Comparison of ENCODE assay signal across 1 cellular context in genomic region chr6:43910638-43911353, GRCh38.
A peak's percentile ranks its signal among the peaks of the same experiment; 100 is the strongest.
TF ChIP-seq lines count a peak whose summit lies in the region.

No MANE protein-coding gene starts in this region.

TF ChIP-seq in K562, 482 proteins besides CTCF, POLR2A, EP300 and RAD21 (continued from another document and continues in another):
- TF ChIP-seq, protein P1, sequence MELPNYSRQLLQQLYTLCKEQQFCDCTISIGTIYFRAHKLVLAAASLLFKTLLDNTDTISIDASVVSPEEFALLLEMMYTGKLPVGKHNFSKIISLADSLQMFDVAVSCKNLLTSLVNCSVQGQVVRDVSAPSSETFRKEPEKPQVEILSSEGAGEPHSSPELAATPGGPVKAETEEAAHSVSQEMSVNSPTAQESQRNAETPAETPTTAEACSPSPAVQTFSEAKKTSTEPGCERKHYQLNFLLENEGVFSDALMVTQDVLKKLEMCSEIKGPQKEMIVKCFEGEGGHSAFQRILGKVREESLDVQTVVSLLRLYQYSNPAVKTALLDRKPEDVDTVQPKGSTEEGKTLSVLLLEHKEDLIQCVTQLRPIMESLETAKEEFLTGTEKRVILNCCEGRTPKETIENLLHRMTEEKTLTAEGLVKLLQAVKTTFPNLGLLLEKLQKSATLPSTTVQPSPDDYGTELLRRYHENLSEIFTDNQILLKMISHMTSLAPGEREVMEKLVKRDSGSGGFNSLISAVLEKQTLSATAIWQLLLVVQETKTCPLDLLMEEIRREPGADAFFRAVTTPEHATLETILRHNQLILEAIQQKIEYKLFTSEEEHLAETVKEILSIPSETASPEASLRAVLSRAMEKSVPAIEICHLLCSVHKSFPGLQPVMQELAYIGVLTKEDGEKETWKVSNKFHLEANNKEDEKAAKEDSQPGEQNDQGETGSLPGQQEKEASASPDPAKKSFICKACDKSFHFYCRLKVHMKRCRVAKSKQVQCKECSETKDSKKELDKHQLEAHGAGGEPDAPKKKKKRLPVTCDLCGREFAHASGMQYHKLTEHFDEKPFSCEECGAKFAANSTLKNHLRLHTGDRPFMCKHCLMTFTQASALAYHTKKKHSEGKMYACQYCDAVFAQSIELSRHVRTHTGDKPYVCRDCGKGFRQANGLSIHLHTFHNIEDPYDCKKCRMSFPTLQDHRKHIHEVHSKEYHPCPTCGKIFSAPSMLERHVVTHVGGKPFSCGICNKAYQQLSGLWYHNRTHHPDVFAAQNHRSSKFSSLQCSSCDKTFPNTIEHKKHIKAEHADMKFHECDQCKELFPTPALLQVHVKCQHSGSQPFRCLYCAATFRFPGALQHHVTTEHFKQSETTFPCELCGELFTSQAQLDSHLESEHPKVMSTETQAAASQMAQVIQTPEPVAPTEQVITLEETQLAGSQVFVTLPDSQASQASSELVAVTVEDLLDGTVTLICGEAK (IDR thresholded peaks at IDR 0.05) = 0 out of 2 replicates have a peak, but pooled peaks have one; percentile 41
- TF ChIP-seq, protein P1 (CRISPR knock-in tag; IDR thresholded peaks at IDR 0.05) = no peak
- TF ChIP-seq XRCC3 (IDR thresholded peaks at IDR 0.05) = no peak
- TF ChIP-seq DPF2 (IDR thresholded peaks at IDR 0.05) = peak; percentile 71; the same call in 1 of the 2 replicates
- peak; percentile 98; the same call in 1 of the 2 replicates for TF ChIP-seq POLR2AphosphoS2 (IDR thresholded peaks at IDR 0.05; ENCODE audit: low read length)
- TF ChIP-seq, protein P2, sequence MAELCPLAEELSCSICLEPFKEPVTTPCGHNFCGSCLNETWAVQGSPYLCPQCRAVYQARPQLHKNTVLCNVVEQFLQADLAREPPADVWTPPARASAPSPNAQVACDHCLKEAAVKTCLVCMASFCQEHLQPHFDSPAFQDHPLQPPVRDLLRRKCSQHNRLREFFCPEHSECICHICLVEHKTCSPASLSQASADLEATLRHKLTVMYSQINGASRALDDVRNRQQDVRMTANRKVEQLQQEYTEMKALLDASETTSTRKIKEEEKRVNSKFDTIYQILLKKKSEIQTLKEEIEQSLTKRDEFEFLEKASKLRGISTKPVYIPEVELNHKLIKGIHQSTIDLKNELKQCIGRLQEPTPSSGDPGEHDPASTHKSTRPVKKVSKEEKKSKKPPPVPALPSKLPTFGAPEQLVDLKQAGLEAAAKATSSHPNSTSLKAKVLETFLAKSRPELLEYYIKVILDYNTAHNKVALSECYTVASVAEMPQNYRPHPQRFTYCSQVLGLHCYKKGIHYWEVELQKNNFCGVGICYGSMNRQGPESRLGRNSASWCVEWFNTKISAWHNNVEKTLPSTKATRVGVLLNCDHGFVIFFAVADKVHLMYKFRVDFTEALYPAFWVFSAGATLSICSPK (IDR thresholded peaks at IDR 0.05; ENCODE audit: borderline replicate concordance) = no peak
- TF ChIP-seq RFX1 (IDR thresholded peaks at IDR 0.05) = no peak
- TF ChIP-seq ZNF165 (CRISPR knock-in tag; IDR thresholded peaks at IDR 0.05; ENCODE audit: borderline replicate concordance) = no peak; the same call in 1 of the 2 replicates
- no peak for TF ChIP-seq BMI1 (IDR thresholded peaks at IDR 0.05; ENCODE audit: low read length)
- TF ChIP-seq SMARCC2 (IDR thresholded peaks at IDR 0.05; ENCODE audit: low read depth) = no peak
- no peak for TF ChIP-seq STAT5A (IDR thresholded peaks at IDR 0.05; ENCODE audit: borderline replicate concordance, low read length)
- peak; percentile 63; the same call in 1 of the 2 replicates for TF ChIP-seq LEF1 (IDR thresholded peaks at IDR 0.05)
- no peak for TF ChIP-seq CBFA2T3 (IDR thresholded peaks at IDR 0.05)
- peak; percentile 98 for TF ChIP-seq ATF7 (IDR thresholded peaks at IDR 0.05)
- TF ChIP-seq GATAD2B (IDR thresholded peaks at IDR 0.05; ENCODE audit: borderline replicate concordance) = no peak
- no peak for TF ChIP-seq U2AF2 (optimal IDR thresholded peaks at IDR 0.05; ENCODE audit: low read depth, low read length)
- TF ChIP-seq ZNF263 (CRISPR knock-in tag; IDR thresholded peaks at IDR 0.05; ENCODE audit: borderline replicate concordance) = no peak
- TF ChIP-seq, protein P3, sequence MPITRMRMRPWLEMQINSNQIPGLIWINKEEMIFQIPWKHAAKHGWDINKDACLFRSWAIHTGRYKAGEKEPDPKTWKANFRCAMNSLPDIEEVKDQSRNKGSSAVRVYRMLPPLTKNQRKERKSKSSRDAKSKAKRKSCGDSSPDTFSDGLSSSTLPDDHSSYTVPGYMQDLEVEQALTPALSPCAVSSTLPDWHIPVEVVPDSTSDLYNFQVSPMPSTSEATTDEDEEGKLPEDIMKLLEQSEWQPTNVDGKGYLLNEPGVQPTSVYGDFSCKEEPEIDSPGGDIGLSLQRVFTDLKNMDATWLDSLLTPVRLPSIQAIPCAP (CRISPR knock-in tag; IDR thresholded peaks at IDR 0.05; ENCODE audit: borderline replicate concordance) = no peak
- peak; percentile 95 for TF ChIP-seq BRD9 (IDR thresholded peaks at IDR 0.05; ENCODE audit: low read depth, partially characterized antibody)
- TF ChIP-seq, protein P4, sequence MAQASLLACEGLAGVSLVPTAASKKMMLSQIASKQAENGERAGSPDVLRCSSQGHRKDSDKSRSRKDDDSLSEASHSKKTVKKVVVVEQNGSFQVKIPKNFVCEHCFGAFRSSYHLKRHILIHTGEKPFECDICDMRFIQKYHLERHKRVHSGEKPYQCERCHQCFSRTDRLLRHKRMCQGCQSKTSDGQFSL (CRISPR knock-in tag; IDR thresholded peaks at IDR 0.05) = no peak
- TF ChIP-seq, protein P4 (tag; IDR thresholded peaks at IDR 0.05) = peak in 1 of 2 experiments; percentile 73; a peak in 2 of 4 replicates
- TF ChIP-seq TEAD4 (IDR thresholded peaks at IDR 0.05; ENCODE audit: low read length) = peak; percentile 25; the same call in 1 of the 2 replicates
- TF ChIP-seq TEAD4 (CRISPR knock-in tag; IDR thresholded peaks at IDR 0.05; ENCODE audit: borderline replicate concordance) = no peak
- TF ChIP-seq, protein P5, sequence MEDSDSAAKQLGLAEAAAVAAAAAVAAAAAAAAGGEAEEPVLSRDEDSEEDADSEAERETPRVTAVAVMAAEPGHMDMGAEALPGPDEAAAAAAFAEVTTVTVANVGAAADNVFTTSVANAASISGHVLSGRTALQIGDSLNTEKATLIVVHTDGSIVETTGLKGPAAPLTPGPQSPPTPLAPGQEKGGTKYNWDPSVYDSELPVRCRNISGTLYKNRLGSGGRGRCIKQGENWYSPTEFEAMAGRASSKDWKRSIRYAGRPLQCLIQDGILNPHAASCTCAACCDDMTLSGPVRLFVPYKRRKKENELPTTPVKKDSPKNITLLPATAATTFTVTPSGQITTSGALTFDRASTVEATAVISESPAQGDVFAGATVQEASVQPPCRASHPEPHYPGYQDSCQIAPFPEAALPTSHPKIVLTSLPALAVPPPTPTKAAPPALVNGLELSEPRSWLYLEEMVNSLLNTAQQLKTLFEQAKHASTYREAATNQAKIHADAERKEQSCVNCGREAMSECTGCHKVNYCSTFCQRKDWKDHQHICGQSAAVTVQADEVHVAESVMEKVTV (CRISPR knock-in tag; IDR thresholded peaks at IDR 0.05) = peak; percentile 26
- no peak for TF ChIP-seq ZNF695 (CRISPR knock-in tag; IDR thresholded peaks at IDR 0.05)
- no peak; a peak in 1 of 4 replicates for TF ChIP-seq KDM4B (IDR thresholded peaks at IDR 0.05; ENCODE audit: borderline replicate concordance in 2 of 2, low read depth in 1 of 2)
- no peak for TF ChIP-seq FOXA1 (IDR thresholded peaks at IDR 0.05; ENCODE audit: borderline replicate concordance)
- 0 out of 2 replicates have a peak, but pooled peaks have one; percentile 40 for TF ChIP-seq NCOA1 (IDR thresholded peaks at IDR 0.05; ENCODE audit: low read depth)
- 0 out of 2 replicates have a peak, but pooled peaks have one; percentile 14 for TF ChIP-seq RAD51 (IDR thresholded peaks at IDR 0.05; ENCODE audit: borderline replicate concordance, low read depth)
- TF ChIP-seq SMAD3 (CRISPR knock-in tag; conservative IDR thresholded peaks at IDR 0.05) = peak; percentile 84
- TF ChIP-seq BDP1 (IDR thresholded peaks at IDR 0.05; ENCODE audit: insufficient read depth, insufficient read length) = no peak
- no peak for TF ChIP-seq NFIC (IDR thresholded peaks at IDR 0.05)
- no peak for TF ChIP-seq ZFP36 (IDR thresholded peaks at IDR 0.05; ENCODE audit: low read depth, low read length, partially characterized antibody)
- no peak for TF ChIP-seq CBFB (CRISPR knock-in tag; IDR thresholded peaks at IDR 0.05)
- no peak for TF ChIP-seq GATA2 (CRISPR knock-in tag; IDR thresholded peaks at IDR 0.05)
- TF ChIP-seq TAF7 (tag; IDR thresholded peaks at IDR 0.05) = peak; percentile 36; the same call in 1 of the 2 replicates
- no peak for TF ChIP-seq DLX4 (CRISPR knock-in tag; IDR thresholded peaks at IDR 0.05)
- TF ChIP-seq NFXL1 (CRISPR knock-in tag; IDR thresholded peaks at IDR 0.05) = peak; percentile 79; the same call in 1 of the 2 replicates
- no peak for TF ChIP-seq FOXJ3 (CRISPR knock-in tag; IDR thresholded peaks at IDR 0.05)
- no peak for TF ChIP-seq NFE2L1 (tag; IDR thresholded peaks at IDR 0.05; ENCODE audit: borderline replicate concordance, low read depth)
- no peak for TF ChIP-seq ZNF347 (CRISPR knock-in tag; IDR thresholded peaks at IDR 0.05; ENCODE audit: low read depth)
- TF ChIP-seq ZBTB5 (IDR thresholded peaks at IDR 0.05) = no peak
- no peak for TF ChIP-seq TCF7 (IDR thresholded peaks at IDR 0.05; ENCODE audit: borderline replicate concordance)
- no peak for TF ChIP-seq MAFF (IDR thresholded peaks at IDR 0.05; ENCODE audit: low read length)
- TF ChIP-seq ZNF146 (CRISPR knock-in tag; IDR thresholded peaks at IDR 0.05; ENCODE audit: unreplicated experiment) = no peak
- peak in 1 of 2 experiments; percentile 90; a peak in 2 of 4 replicates for TF ChIP-seq RCOR1 (IDR thresholded peaks at IDR 0.05; ENCODE audit: borderline replicate concordance in 1 of 2, low read depth in 2 of 2, low read length in 2 of 2)
- TF ChIP-seq BHLHE40 (IDR thresholded peaks at IDR 0.05; ENCODE audit: low read length) = peak; percentile 88
- peak; percentile 83 for TF ChIP-seq FOSL1 (tag; conservative IDR thresholded peaks at IDR 0.05)
- TF ChIP-seq GTF2F1 (IDR thresholded peaks at IDR 0.05; ENCODE audit: low read depth, low read length) = no peak
- TF ChIP-seq SNIP1 (IDR thresholded peaks at IDR 0.05; ENCODE audit: low read depth) = no peak
